ENCODE assay signal across 19 cellular contexts in genomic region chr3:11077466-11077865, GRCh38.
DNase-seq lines count a peak whose midpoint lies in the region; ATAC-seq and TF ChIP-seq lines count a peak whose summit lies in the region.
"Had no signal": no experiment of that assay in that cellular context is flagged by ENCODE, and none has a peak within 500 bp of the region (broad histone marks: within the 10 kb centered on the region; RNA-seq: fewer than 3 reads in every experiment).

No MANE protein-coding gene starts in this region.

- no peak overlapping the region for H4K5ac ChIP-seq in H9 (ENCODE audit: insufficient read length, low read depth, low read length)

- no CpG with 5 or more reads among the region's 2 CpGs for WGBS in H9 (ENCODE audit: extremely low coverage, insufficient read length, low lambda C conversion rate)

- no peak for TF ChIP-seq CTCF in H9 (conservative IDR thresholded peaks at IDR 0.05)

- peaks cover under 1 to 20% of the 10 kb centered on the region in 2 experiments; a peak in 4 of 5 replicates for H3K9me3 Mint-ChIP-seq in H9
- H3K9me3 Mint-ChIP-seq in activated T-helper 2 cell treated with anti-CD3 and anti-CD28 coated beads, Interferon-gamma antibody, Interleukin-2, Interleukin-4, amounts not matched to agents 10 μg/mL and 5 μg/mL and 100 μg/mL, durations not matched to agents 14 hours and 24 hours and 36 hours = no peaks in the 10 kb centered on the region

- H3K14ac ChIP-seq in H9 (ENCODE audit: insufficient read depth, low read length) = no peak overlapping the region

- H3K9ac ChIP-seq in H9 (ENCODE audit: extremely low read depth, insufficient read length, low read length) = no peak overlapping the region

- intact Hi-C loops in activated T-helper 2 cell treated with anti-CD3 and anti-CD28 coated beads, Interferon-gamma antibody, Interleukin-2, Interleukin-4, amounts not matched to agents 10 μg/mL and 5 μg/mL and 100 μg/mL, durations not matched to agents 14 hours and 24 hours and 36 hours (cut with micrococcal nuclease) = no loop called here

- H3K4me2 ChIP-seq in H9 (ENCODE audit: insufficient read depth, insufficient read length, low read length) = no peak overlapping the region

- H3K4ac ChIP-seq in H9 (ENCODE audit: low read depth, low read length) = no peak overlapping the region

- no peaks in the 10 kb centered on the region for H3K4me1 ChIP-seq in H9 (ENCODE audit: insufficient read depth, low read length)
- H3K4me1 ChIP-seq: upper lobe of left lung had no signal

- H3K27me3 ChIP-seq in H9 (ENCODE audit: insufficient read depth, low read length) = no peaks in the 10 kb centered on the region
- H3K27me3 ChIP-seq: dorsolateral prefrontal cortex, upper lobe of left lung had no signal

- no peak overlapping the region for H2BK20ac ChIP-seq in H9 (ENCODE audit: low read depth, low read length, poor library complexity, severe bottlenecking)

- no peak overlapping the region for H2BK120ac ChIP-seq in H9 (ENCODE audit: low read depth, low read length, poor library complexity, severe bottlenecking)

- H3K79me1 ChIP-seq in H9 (ENCODE audit: insufficient read depth, low read depth, low read length, poor library complexity, severe bottlenecking) = no peaks in the 10 kb centered on the region

- no peaks in the 10 kb centered on the region for H3K23me2 ChIP-seq in H9 (ENCODE audit: insufficient read length, low read depth, low read length, poor library complexity, severe bottlenecking)

- H3K4me1 Mint-ChIP-seq in H9 = peaks cover 0 to 7% of the 10 kb centered on the region in 2 experiments; a peak in 2 of 4 replicates
- H3K4me1 Mint-ChIP-seq in activated T-helper 2 cell treated with anti-CD3 and anti-CD28 coated beads, Interferon-gamma antibody, Interleukin-2, Interleukin-4, amounts not matched to agents 10 μg/mL and 5 μg/mL and 100 μg/mL, durations not matched to agents 14 hours and 24 hours and 36 hours (ENCODE audit: low read depth) = no peaks in the 10 kb centered on the region

- no peak overlapping the region for H3K18ac ChIP-seq in H9 (ENCODE audit: insufficient read length, low read depth, low read length)

- no peak overlapping the region for H3K4me3 Mint-ChIP-seq in H9
- H3K4me3 Mint-ChIP-seq in activated T-helper 2 cell treated with anti-CD3 and anti-CD28 coated beads, Interferon-gamma antibody, Interleukin-2, Interleukin-4, amounts not matched to agents 10 μg/mL and 5 μg/mL and 100 μg/mL, durations not matched to agents 14 hours and 24 hours and 36 hours (ENCODE audit: low read depth) = no peak overlapping the region

- H3T11ph ChIP-seq in H9 (ENCODE audit: low read length) = no peak overlapping the region

- no peaks in the 10 kb centered on the region for H3K79me2 ChIP-seq in H9 (ENCODE audit: insufficient read depth, low read length)

- H4K20me1 ChIP-seq in H9 (ENCODE audit: control insufficient read depth, insufficient read depth, insufficient read length) = no peaks in the 10 kb centered on the region

- no peak overlapping the region for H4K91ac ChIP-seq in H9 (ENCODE audit: insufficient read length, low read depth, low read length)

- DNase-seq in AML-193 (lab: John Stamatoyannopoulos, UW) (peak; percentile 94 to 96), KBM-7 (peak; percentile 20), amniotic epithelial cell (ENCODE audit: low read depth) (peak; percentile 95), left lobe of liver (ENCODE audit: low spot score) (no peak), Kasumi-1 (lab: John Stamatoyannopoulos, UW) (no peak), globus pallidus (ENCODE audit: low spot score) (no peak), H9 (no peak)
- DNase-seq in activated T-helper 2 cell treated with anti-CD3 and anti-CD28 coated beads, Interferon-gamma antibody, Interleukin-2, Interleukin-4, amounts not matched to agents 10 μg/mL and 5 μg/mL and 100 μg/mL, durations not matched to agents 14 hours and 24 hours and 36 hours (ENCODE audit: low spot score) = no peak
- DNase-seq: activated CD4-positive, alpha-beta T cell treated with anti-CD3 and anti-CD28 coated beads, Interleukin-2, amount 50 U/mL, for 4 hours; aorta; dorsolateral prefrontal cortex; islet precursor cell; NCI-H1694 treated with DMSO at 0.1 percent for 48 hours; NCI-H526; stimulated activated CD4-positive, alpha-beta T cell treated with anti-CD3 and anti-CD28 coated beads, Interleukin-1b, Interleukin-23, amount 100 ng/mL, for 48 hours; T-helper 9 cell; upper lobe of left lung had no signal

- H4K8ac ChIP-seq in H9 (replicated peaks; ENCODE audit: insufficient read length, low read depth, low read length) = no peak overlapping the region

- no peak overlapping the region for H2AK5ac ChIP-seq in H9 (ENCODE audit: insufficient read length, low read length)

- in situ Hi-C loops in KBM-7 (cut with MboI; ENCODE audit: low pct_unique_long_range_greater_than_20kb, low sequenced_read_pairs) = no loop called here

- H3K36me3 Mint-ChIP-seq in H9 (ENCODE audit: insufficient read depth in 1 of 3, low read depth in 3 of 3) = peaks cover 0 to 2% (median 0%) of the 10 kb centered on the region in 3 experiments; a peak in 2 of 7 replicates
- H3K36me3 Mint-ChIP-seq in activated T-helper 2 cell treated with anti-CD3 and anti-CD28 coated beads, Interferon-gamma antibody, Interleukin-2, Interleukin-4, amounts not matched to agents 10 μg/mL and 5 μg/mL and 100 μg/mL, durations not matched to agents 14 hours and 24 hours and 36 hours (ENCODE audit: low read depth) = no peaks in the 10 kb centered on the region

- no peak overlapping the region for H2AFZ ChIP-seq in H9 (ENCODE audit: low read length)

- H2BK5ac ChIP-seq in H9 (ENCODE audit: insufficient read length, low read length) = no peak overlapping the region

- H3K9me3 ChIP-seq in H9 (ENCODE audit: control insufficient read depth, low read depth, low read length) = no peaks in the 10 kb centered on the region
- H3K9me3 ChIP-seq: upper lobe of left lung had no signal

- peak; percentile 20 for ATAC-seq in left lobe of liver

- H3K23ac ChIP-seq in H9 (ENCODE audit: insufficient read length, low read depth, low read length) = no peak overlapping the region

- no peak overlapping the region for H2BK12ac ChIP-seq in H9 (ENCODE audit: insufficient read length, low read depth, low read length)

- peaks cover 17% of the 10 kb centered on the region for H3K27me3 Mint-ChIP-seq in H9 (ENCODE audit: low read depth)
- peaks cover 16% of the 10 kb centered on the region for H3K27me3 Mint-ChIP-seq in activated T-helper 2 cell treated with anti-CD3 and anti-CD28 coated beads, Interferon-gamma antibody, Interleukin-2, Interleukin-4, amounts not matched to agents 10 μg/mL and 5 μg/mL and 100 μg/mL, durations not matched to agents 14 hours and 24 hours and 36 hours (ENCODE audit: low read depth)

- no peak overlapping the region for H3K27ac Mint-ChIP-seq in H9
- H3K27ac Mint-ChIP-seq in activated T-helper 2 cell treated with anti-CD3 and anti-CD28 coated beads, Interferon-gamma antibody, Interleukin-2, Interleukin-4, amounts not matched to agents 10 μg/mL and 5 μg/mL and 100 μg/mL, durations not matched to agents 14 hours and 24 hours and 36 hours = no peak overlapping the region

- H3K56ac ChIP-seq in H9 (ENCODE audit: insufficient read length, low read depth, low read length) = no peak overlapping the region

- no peak overlapping the region for H2BK15ac ChIP-seq in H9 (ENCODE audit: low read depth, low read length)

- no peak overlapping the region for H3K27ac ChIP-seq in H9 (ENCODE audit: insufficient read length, low read depth, low read length)
- H3K27ac ChIP-seq: C4-2B, dorsolateral prefrontal cortex, RWPE1, upper lobe of left lung had no signal

Comparison
In these comparisons a context has a peak if more than half of its experiments do, and no peak if none do; other contexts are left out.
1. DNase-seq: peak in AML-193 (2 of 2), KBM-7 (single experiment) and amniotic epithelial cell (single experiment); none in left lobe of liver (single experiment), Kasumi-1 (0 of 2), globus pallidus (single experiment), H9 (single experiment) and activated T-helper 2 cell treated with anti-CD3 and anti-CD28 coated beads, Interferon-gamma antibody, Interleukin-2, Interleukin-4, amounts not matched to agents 10 μg/mL and 5 μg/mL and 100 μg/mL, durations not matched to agents 14 hours and 24 hours and 36 hours (single experiment).